Comparison of ENCODE assay signal across 15 cellular contexts in genomic region chr1:167425482-167425881, GRCh38.
"Had no signal": no experiment of that assay in that cellular context is flagged by ENCODE, and none has a peak within 500 bp of the region (broad histone marks: within the 10 kb centered on the region; RNA-seq: fewer than 3 reads in every experiment).

No MANE protein-coding gene starts in this region.

- ATAC-seq: activated CD4-positive, CD25-positive, alpha-beta regulatory T cell treated with anti-CD3 and anti-CD28 coated beads, Interleukin-2, amount 50 U/mL, for 24 hours; effector memory CD8-positive, alpha-beta T cell; gastroesophageal sphincter; left lobe of liver; mucosa of descending colon had no signal

- DNase-seq: activated CD4-positive, alpha-beta T cell treated with anti-CD3 and anti-CD28 coated beads, Interleukin-2, amount 50 U/mL, for 4 hours; activated naive CD4-positive, alpha-beta T cell treated with Interleukin-2 at 50 U/mL for 16 hours; amygdala; effector memory CD8-positive, alpha-beta T cell; mammary epithelial cell; mucosa of descending colon; ovary; stimulated activated CD4-positive, alpha-beta T cell treated with anti-CD3 and anti-CD28 coated beads, Interleukin-2, amount 100 ng/mL, for 48 hours had no signal

- H3K9me3 Mint-ChIP-seq: activated T-helper 1 cell treated with anti-CD3 and anti-CD28 coated beads, Interleukin-12 subunit alpha, Interleukin-12 subunit beta, Interleukin-2, Interleukin-4 antibody, amounts not matched to agents 30 ng/mL and 10 ng/mL and 1 ng/mL, durations not matched to agents 14 hours and 24 hours and 36 hours; brain; effector memory CD8-positive, alpha-beta T cell; T-helper 2 cell treated with Interferon-gamma antibody and Interleukin-4, amounts not matched to agents 5 μg/mL and 100 μg/mL, for 36 hours had no signal

- FAIRE-seq: islet of Langerhans had no signal

- H3K27me3 Mint-ChIP-seq: brain; effector memory CD8-positive, alpha-beta T cell had no signal

- H3K27ac Mint-ChIP-seq: activated T-helper 1 cell treated with anti-CD3 and anti-CD28 coated beads, Interleukin-12 subunit alpha, Interleukin-12 subunit beta, Interleukin-2, Interleukin-4 antibody, amounts not matched to agents 30 ng/mL and 10 ng/mL and 1 ng/mL, durations not matched to agents 14 hours and 24 hours and 36 hours; T-helper 2 cell treated with Interferon-gamma antibody and Interleukin-4, amounts not matched to agents 5 μg/mL and 100 μg/mL, for 36 hours had no signal

- H3K4me3 Mint-ChIP-seq: activated T-helper 1 cell treated with anti-CD3 and anti-CD28 coated beads, Interleukin-12 subunit alpha, Interleukin-12 subunit beta, Interleukin-2, Interleukin-4 antibody, amounts not matched to agents 30 ng/mL and 10 ng/mL and 1 ng/mL, durations not matched to agents 14 hours and 24 hours and 36 hours; brain; effector memory CD8-positive, alpha-beta T cell; T-helper 2 cell treated with Interferon-gamma antibody and Interleukin-4, amounts not matched to agents 5 μg/mL and 100 μg/mL, for 36 hours had no signal
